ENCODE assay signal across 27 cellular contexts in the genomic region with DNA sequence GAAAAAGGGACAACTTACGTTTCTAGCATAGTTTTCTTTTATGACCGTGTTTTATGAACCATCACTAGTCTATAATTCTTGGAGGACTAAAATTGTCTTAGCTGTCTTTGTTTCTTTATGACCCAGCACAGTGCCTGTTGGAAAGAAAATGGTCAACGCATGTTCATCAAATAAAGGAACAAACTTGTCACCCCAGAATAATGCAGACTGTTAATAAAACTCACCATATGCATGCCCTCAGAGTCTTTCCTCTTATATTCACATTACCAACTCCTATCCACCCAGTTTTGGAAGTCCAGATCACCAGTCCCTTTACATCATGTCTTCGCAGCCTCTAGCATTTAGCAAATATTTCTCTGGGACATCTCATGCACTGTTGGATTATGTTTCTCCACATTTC. TPM values are rescaled to one million over a fixed set of nuclear protein-coding genes. Genes with fewer than 3 reads are reported as not detected.
"Had no signal": no experiment of that assay in that cellular context is flagged by ENCODE, and none has a peak within 500 bp of the region (broad histone marks: within the 10 kb centered on the region; RNA-seq: fewer than 3 reads in every experiment).

No MANE protein-coding gene starts in this region.

- ATAC-seq: naive thymus-derived CD8-positive, alpha-beta T cell; natural killer cell treated with Interleukin-12 subunit alpha and Interleukin-12 subunit beta and Interleukin-15 and Interleukin-18, amount 100 ng/mL, for 72 hours; psoas muscle; right cardiac atrium; sciatic nerve; stimulated activated memory B cell treated with anti-CD40 and anti-IgM and Interleukin-4, amounts not matched to agents 10 μg/mL and 1 μg/mL and 100 μg/mL, for 72 hours; stimulated activated naive CD8-positive, alpha-beta T cell treated with anti-CD3 and anti-CD28 coated beads, Interleukin-15, amount 100 ng/mL, for 72 hours; stimulated activated naive CD8-positive, alpha-beta T cell treated with anti-CD3 and anti-CD28 coated beads, Interleukin-15, Interleukin-2, amounts not matched to agents 100 U/mL and 50 U/mL, for 24 hours; upper lobe of right lung had no signal

- H3K4me3 Mint-ChIP-seq: naive B cell; naive thymus-derived CD8-positive, alpha-beta T cell; natural killer cell treated with Interleukin-12 subunit alpha and Interleukin-12 subunit beta and Interleukin-15 and Interleukin-18, amount 100 ng/mL, for 72 hours; nephron progenitor cell; neural crest cell; stimulated activated memory B cell treated with anti-CD40 and anti-IgM and Interleukin-4, amounts not matched to agents 10 μg/mL and 1 μg/mL and 100 μg/mL, for 72 hours; stimulated activated naive CD8-positive, alpha-beta T cell treated with anti-CD3 and anti-CD28 coated beads, Interleukin-15, amount 100 ng/mL, for 72 hours had no signal

- H3K4me1 Mint-ChIP-seq: naive B cell; naive thymus-derived CD8-positive, alpha-beta T cell; nephron progenitor cell; neural crest cell; stimulated activated memory B cell treated with anti-CD40 and anti-IgM and Interleukin-4, amounts not matched to agents 10 μg/mL and 1 μg/mL and 100 μg/mL, for 72 hours; stimulated activated naive CD8-positive, alpha-beta T cell treated with anti-CD3 and anti-CD28 coated beads, Interleukin-15, amount 100 ng/mL, for 72 hours had no signal

- DNase-seq: naive B cell; naive thymus-derived CD8-positive, alpha-beta T cell; nephron progenitor cell; nucleus accumbens; ovary; posterior cingulate gyrus; psoas muscle; right cardiac atrium; spleen; stimulated activated CD4-positive, alpha-beta T cell treated with anti-CD3 and anti-CD28 coated beads, Interleukin-12 subunit alpha, Interleukin-12 subunit beta, amount 100 ng/mL, for 4 hours; stimulated activated CD4-positive, alpha-beta T cell treated with anti-CD3 and anti-CD28 coated beads, Interleukin-1b, Interleukin-23, amount 100 ng/mL, for 48 hours; stimulated activated CD4-positive, alpha-beta T cell treated with anti-CD3 and anti-CD28 coated beads, Interleukin-4, amount 100 ng/mL, for 1 hour; stimulated activated CD4-positive, alpha-beta T cell treated with anti-CD3 and anti-CD28 coated beads, Interleukin-4, amount 100 ng/mL, for 4 hours; stimulated activated CD8-positive, alpha-beta memory T cell treated with anti-CD3 and anti-CD28 coated beads, Interleukin-4, amount 100 ng/mL, for 48 hours; stimulated activated naive CD4-positive, alpha-beta T cell; stimulated activated naive CD8-positive, alpha-beta T cell treated with anti-CD3 and anti-CD28 coated beads, Interleukin-15, amount 100 ng/mL, for 72 hours; stimulated activated naive CD8-positive, alpha-beta T cell treated with anti-CD3 and anti-CD28 coated beads, Interleukin-15, Interleukin-2, amounts not matched to agents 100 U/mL and 50 U/mL, for 24 hours; substantia nigra; thyroid gland; trophoblast cell; upper lobe of right lung; uterus had no signal

- H3K27ac Mint-ChIP-seq: naive B cell; naive thymus-derived CD8-positive, alpha-beta T cell; natural killer cell treated with Interleukin-12 subunit alpha and Interleukin-12 subunit beta and Interleukin-15 and Interleukin-18, amount 100 ng/mL, for 72 hours; nephron progenitor cell; progenitor cell of endocrine pancreas; stimulated activated memory B cell treated with anti-CD40 and anti-IgM and Interleukin-4, amounts not matched to agents 10 μg/mL and 1 μg/mL and 100 μg/mL, for 72 hours; stimulated activated naive CD8-positive, alpha-beta T cell treated with anti-CD3 and anti-CD28 coated beads, Interleukin-15, amount 100 ng/mL, for 72 hours had no signal

- H3K36me3 Mint-ChIP-seq: naive thymus-derived CD8-positive, alpha-beta T cell; natural killer cell treated with Interleukin-12 subunit alpha and Interleukin-12 subunit beta and Interleukin-15 and Interleukin-18, amount 100 ng/mL, for 72 hours had no signal

- H3K27me3 Mint-ChIP-seq: naive B cell; naive thymus-derived CD8-positive, alpha-beta T cell; natural killer cell treated with Interleukin-12 subunit alpha and Interleukin-12 subunit beta and Interleukin-15 and Interleukin-18, amount 100 ng/mL, for 72 hours; progenitor cell of endocrine pancreas; stimulated activated memory B cell treated with anti-CD40 and anti-IgM and Interleukin-4, amounts not matched to agents 10 μg/mL and 1 μg/mL and 100 μg/mL, for 72 hours; stimulated activated naive CD8-positive, alpha-beta T cell treated with anti-CD3 and anti-CD28 coated beads, Interleukin-15, amount 100 ng/mL, for 72 hours had no signal

- H3K9me3 Mint-ChIP-seq: natural killer cell treated with Interleukin-12 subunit alpha and Interleukin-12 subunit beta and Interleukin-15 and Interleukin-18, amount 100 ng/mL, for 72 hours had no signal

RNA-seq across cellular contexts. Expression of a gene that starts 57.5 kb away (rescaled TPM):
- total RNA-seq: naive thymus-derived CD8-positive, alpha-beta T cell; natural killer cell treated with Interleukin-12 subunit alpha and Interleukin-12 subunit beta and Interleukin-15 and Interleukin-18, amount 100 ng/mL, for 72 hours had no signal
